Comparison of ENCODE assay signal across 9 cellular contexts in genomic region chr1:160007577-160008200, GRCh38. TPM values are rescaled to one million over a fixed set of nuclear protein-coding genes. Genes with fewer than 3 reads are reported as not detected.
DNase-seq lines count a peak whose midpoint lies in the region; ATAC-seq, FAIRE-seq and TF ChIP-seq lines count a peak whose summit lies in the region.
"Had no signal": no experiment of that assay in that cellular context is flagged by ENCODE, and none has a peak within 500 bp of the region (broad histone marks: within the 10 kb centered on the region; RNA-seq: fewer than 3 reads in every experiment).

No MANE protein-coding gene starts in this region.

- no peak overlapping the region for H3K14ac ChIP-seq in neuronal stem cell (ENCODE audit: low read length)

- DNase-seq in GM10266 (ENCODE audit: extremely low spot score) = peak; percentile 19
- DNase-seq in NCI-H748 treated with DMSO at 0.1 percent for 48 hours (lab: John Stamatoyannopoulos, UW) = peak; percentile 39
- no peak for DNase-seq in dorsolateral prefrontal cortex
- peak; percentile 66 for DNase-seq in neuronal stem cell (ENCODE audit: low spot score)
- no peak for DNase-seq in activated CD4-positive, alpha-beta T cell treated with anti-CD3 and anti-CD28 coated beads for 36 hours
- no peak for DNase-seq in stimulated activated CD4-positive, alpha-beta T cell treated with anti-CD3 and anti-CD28 coated beads, Interleukin-2, amount 100 ng/mL, for 48 hours

- no CpG with 5 or more reads among the region's 3 CpGs for WGBS in neuronal stem cell (ENCODE audit: extremely low coverage in 2 of 2, insufficient read length in 2 of 2, insufficient replicate concordance in 1 of 2), 2 donors

- no peak overlapping the region for H3K18ac ChIP-seq in neuronal stem cell (ENCODE audit: low read length)

- intact Hi-C loops in dorsolateral prefrontal cortex (cut with DNase I) = loop anchor here (2.0 to 10.0 kb wide), 3 partner anchors 71 to 793 kb away; partner anchors contain the start of gene DUSP23 (in 1 of the 2)
- intact Hi-C loops in activated CD4-positive, alpha-beta T cell treated with anti-CD3 and anti-CD28 coated beads for 36 hours (cut with DNase I, micrococcal nuclease) = loop anchor here (1.0 to 2.0 kb wide), 6 partner anchors 71 to 847 kb away; partner anchors contain the start of gene DUSP23 (in 1 of the 2)

- H3K27me3 ChIP-seq in dorsolateral prefrontal cortex (peaks cover 0 to 2% (median 0%) of the 10 kb centered on the region in 45 donors), neuronal stem cell (ENCODE audit: control insufficient read depth in 3 of 3, insufficient read depth in 3 of 3, low read depth in 1 of 3, low read length in 3 of 3) (peaks cover 0 to 52% (median 0%) of the 10 kb centered on the region in 3 experiments)

- ATAC-seq in activated CD4-positive, alpha-beta T cell treated with anti-CD3 and anti-CD28 coated beads for 36 hours = no peak
- no peak for ATAC-seq in HG02840 (IDR thresholded peaks at IDR 0.05; ENCODE audit: low FRiP score, unreplicated experiment)

- POLR2A ChIA-PET in activated CD4-positive, alpha-beta T cell treated with anti-CD3 and anti-CD28 coated beads for 36 hours (lab: Charles Lee) = interaction anchor here (1.1 kb wide), 1 partner anchor 83 kb away, joined by 5 read pairs; the partner anchor contains the start of gene TAGLN2

- H4K8ac ChIP-seq in neuronal stem cell (ENCODE audit: low read depth, low read length) = no peak overlapping the region

- no peak overlapping the region for H2BK12ac ChIP-seq in neuronal stem cell (ENCODE audit: low read length)

- CTCF ChIA-PET in activated CD4-positive, alpha-beta T cell treated with anti-CD3 and anti-CD28 coated beads for 36 hours (lab: Charles Lee) = interaction anchor here (0.6 to 10.6 kb wide), 63 partner anchors 9 to 794 kb away, joined by 3 to 237 read pairs (median 4); partner anchors contain the start of genes DUSP23, IGSF9, KCNJ9 and SLAMF8

- H3K4ac ChIP-seq in neuronal stem cell (ENCODE audit: low read length) = no peak overlapping the region

- no peak overlapping the region for H3K9ac ChIP-seq in neuronal stem cell (ENCODE audit: low read depth, low read length, poor library complexity)

- no peak overlapping the region for H3K4me2 ChIP-seq in neuronal stem cell (ENCODE audit: insufficient read depth, low read length, poor library complexity, severe bottlenecking)

- H2BK120ac ChIP-seq in neuronal stem cell (ENCODE audit: low read depth, low read length) = no peak overlapping the region

- no peaks in the 10 kb centered on the region for H3K9me3 Mint-ChIP-seq in activated CD4-positive, alpha-beta T cell treated with anti-CD3 and anti-CD28 coated beads for 36 hours (ENCODE audit: low read depth)

- no peak overlapping the region for H3K23ac ChIP-seq in neuronal stem cell (ENCODE audit: low read depth, low read length, poor library complexity)

- no peaks in the 10 kb centered on the region for H3K4me1 Mint-ChIP-seq in activated CD4-positive, alpha-beta T cell treated with anti-CD3 and anti-CD28 coated beads for 36 hours

- no peaks in the 10 kb centered on the region for H3K9me3 ChIP-seq in neuronal stem cell (replicated peaks in 1 of 2; ENCODE audit: control insufficient read depth in 2 of 2, insufficient read depth in 1 of 2, low read depth in 1 of 2, low read length in 2 of 2)

- FAIRE-seq in A204.1 (lab: Jason Lieb, UNC) = peak; percentile 82

- no peak overlapping the region for H2BK5ac ChIP-seq in neuronal stem cell (ENCODE audit: low read length)

- H3K36me3 ChIP-seq in neuronal stem cell (replicated peaks in 1 of 2; ENCODE audit: control insufficient read depth in 2 of 2, insufficient read depth in 2 of 2, low read length in 2 of 2) = no peaks in the 10 kb centered on the region

- H3K27ac ChIP-seq in dorsolateral prefrontal cortex (no peak overlapping the region), neuronal stem cell (replicated peaks; ENCODE audit: low read length) (no peak overlapping the region)

- no peaks in the 10 kb centered on the region for H3K36me3 Mint-ChIP-seq in activated CD4-positive, alpha-beta T cell treated with anti-CD3 and anti-CD28 coated beads for 36 hours (ENCODE audit: low read depth)

- no peak overlapping the region for H3K27ac Mint-ChIP-seq in activated CD4-positive, alpha-beta T cell treated with anti-CD3 and anti-CD28 coated beads for 36 hours

- H3K4me3 ChIP-seq in dorsolateral prefrontal cortex = no peak overlapping the region
- no peak overlapping the region for H3K4me3 ChIP-seq in neuronal stem cell (ENCODE audit: low read length in 2 of 2)

- no peak overlapping the region for H2BK15ac ChIP-seq in neuronal stem cell (ENCODE audit: low read length)

- H4K91ac ChIP-seq in neuronal stem cell (ENCODE audit: low read depth, low read length, poor library complexity) = no peak overlapping the region

- H2AFZ ChIP-seq in neuronal stem cell (ENCODE audit: low read length) = no peak overlapping the region

- H3K27me3 Mint-ChIP-seq in activated CD4-positive, alpha-beta T cell treated with anti-CD3 and anti-CD28 coated beads for 36 hours = peaks cover 9% of the 10 kb centered on the region

- no peaks in the 10 kb centered on the region for H3K4me1 ChIP-seq in neuronal stem cell (ENCODE audit: control insufficient read depth in 2 of 2, insufficient read depth in 1 of 2, low read depth in 1 of 2, low read length in 2 of 2)

- H3K79me1 ChIP-seq in neuronal stem cell (ENCODE audit: low read depth, low read length) = no peaks in the 10 kb centered on the region

- TF ChIP-seq CTCF in GM10266 (IDR thresholded peaks at IDR 0.05; ENCODE audit: control insufficient read depth, insufficient read depth, low read depth, missing control alignments) (peak; percentile 66), dorsolateral prefrontal cortex (IDR thresholded peaks at IDR 0.05 in 54 of 56, conservative IDR thresholded peaks at IDR 0.05 in 2 of 56; ENCODE audit: low read depth in 1 of 56, partially characterized antibody in 56 of 56) (peak; percentile 73 to 96 (median 86))

- no peak overlapping the region for H3K4me3 Mint-ChIP-seq in activated CD4-positive, alpha-beta T cell treated with anti-CD3 and anti-CD28 coated beads for 36 hours

- no peak overlapping the region for H2AK5ac ChIP-seq in neuronal stem cell (ENCODE audit: low read depth, low read length)

RNA-seq across cellular contexts. Expression of gene PIGM, which starts 24.1 kb away (rescaled TPM):
- total RNA-seq in dorsolateral prefrontal cortex = 10 to 100 TPM in 7 of 120 experiments, 1 to 10 TPM in 113; 4.7 to 13.1 (median 7.1) TPM
- polyA plus RNA-seq in neuronal stem cell (2013, experiment 1 of 2) = 4.9 TPM
- polyA plus RNA-seq in neuronal stem cell (2013, experiment 2 of 2) = 5.1 TPM
- total RNA-seq in activated CD4-positive, alpha-beta T cell treated with anti-CD3 and anti-CD28 coated beads for 36 hours = 1 to 10 TPM; 4.3 to 4.7 TPM

RNA-seq across cellular contexts. Expression of gene SLAMF9, which starts 53.7 kb away (rescaled TPM):
- total RNA-seq in dorsolateral prefrontal cortex = under 1 TPM in 7 of 120 experiments, not detected in 113; 0.57 to 0.99 (median 0.78) TPM
- not detected for polyA plus RNA-seq in neuronal stem cell (2013, experiment 1 of 2)
- not detected for polyA plus RNA-seq in neuronal stem cell (2013, experiment 2 of 2)
- total RNA-seq in activated CD4-positive, alpha-beta T cell treated with anti-CD3 and anti-CD28 coated beads for 36 hours = not detected
- total RNA-seq: dermis microvascular lymphatic vessel endothelial cell had no signal

Comparison
In these comparisons a context has a peak if more than half of its experiments do, and no peak if none do; other contexts are left out.
1. DNase-seq: peak in GM10266 (single experiment), NCI-H748 treated with DMSO at 0.1 percent for 48 hours (single experiment) and neuronal stem cell (single experiment); none in dorsolateral prefrontal cortex (0 of 10), activated CD4-positive, alpha-beta T cell treated with anti-CD3 and anti-CD28 coated beads for 36 hours (single experiment) and stimulated activated CD4-positive, alpha-beta T cell treated with anti-CD3 and anti-CD28 coated beads, Interleukin-2, amount 100 ng/mL, for 48 hours (0 of 2).